In genomic region chr18:61129001-61129400, GRCh38 we compare ENCODE assay signal across 19 cellular contexts.
DNase-seq lines count a peak whose midpoint lies in the region; FAIRE-seq lines count a peak whose summit lies in the region.
"Had no signal": no experiment of that assay in that cellular context is flagged by ENCODE, and none has a peak within 500 bp of the region (broad histone marks: within the 10 kb centered on the region; RNA-seq: fewer than 3 reads in every experiment).

No MANE protein-coding gene starts in this region.

- DNase-seq in NCI-H146 (lab: John Stamatoyannopoulos, UW) (peak; percentile 40), NCI-H146 treated with DMSO at 0.1 percent for 48 hours (lab: John Stamatoyannopoulos, UW; ENCODE audit: unreplicated experiment) (no peak), NCI-H69 (lab: John Stamatoyannopoulos, UW) (peak; percentile 52), islet precursor cell (peak; percentile 88), renal cortical epithelial cell (ENCODE audit: low read depth) (peak; percentile 2), hypothalamus (lab: John Stamatoyannopoulos, UW) (no peak), HTR-8/SVneo (ENCODE audit: insufficient read length, low spot score) (no peak), small intestine (no peak)
- DNase-seq: CD8-positive, alpha-beta T cell; COR-L47; DMS153; DMS79 treated with DMSO at 0.1 percent for 48 hours; EL; GDM1 had no signal

- H3K27me3 ChIP-seq in small intestine (ENCODE audit: control insufficient read depth in 2 of 2, insufficient read depth in 2 of 2, low read length in 2 of 2) = no peaks in the 10 kb centered on the region

- no peaks in the 10 kb centered on the region for H3K4me1 ChIP-seq in small intestine (ENCODE audit: control insufficient read depth in 2 of 2, insufficient read depth in 1 of 2, low read depth in 1 of 2, low read length in 1 of 2)

- no peak overlapping the region for H3K27ac ChIP-seq in small intestine (ENCODE audit: low read depth in 1 of 2, low read length in 1 of 2)
- H3K27ac ChIP-seq: 22Rv1, HL-60 had no signal

- H3K36me3 ChIP-seq in small intestine (ENCODE audit: control insufficient read depth in 2 of 2, insufficient read depth in 2 of 2, low read length in 2 of 2) = no peaks in the 10 kb centered on the region

- no peaks in the 10 kb centered on the region for H3K9me3 ChIP-seq in small intestine (ENCODE audit: control insufficient read depth, low read depth)

- FAIRE-seq in HTR-8/SVneo (lab: Jason Lieb, UNC) (no peak), small intestine (lab: Jason Lieb, UNC) (no peak)
- FAIRE-seq: GM12892, GM19239, H54 had no signal

- no peak overlapping the region for H3K4me3 ChIP-seq in small intestine (ENCODE audit: low read depth in 1 of 2, low read length in 2 of 2)

Comparison
In these comparisons a context has a peak if more than half of its experiments do, and no peak if none do; other contexts are left out.
1. DNase-seq: peak in NCI-H146 (single experiment), NCI-H69 (single experiment), islet precursor cell (single experiment) and renal cortical epithelial cell (single experiment); none in NCI-H146 treated with DMSO at 0.1 percent for 48 hours (single experiment), hypothalamus (0 of 51), HTR-8/SVneo (single experiment) and small intestine (single experiment).